9 cellular contexts compared by ENCODE assay signal in the genomic region with DNA sequence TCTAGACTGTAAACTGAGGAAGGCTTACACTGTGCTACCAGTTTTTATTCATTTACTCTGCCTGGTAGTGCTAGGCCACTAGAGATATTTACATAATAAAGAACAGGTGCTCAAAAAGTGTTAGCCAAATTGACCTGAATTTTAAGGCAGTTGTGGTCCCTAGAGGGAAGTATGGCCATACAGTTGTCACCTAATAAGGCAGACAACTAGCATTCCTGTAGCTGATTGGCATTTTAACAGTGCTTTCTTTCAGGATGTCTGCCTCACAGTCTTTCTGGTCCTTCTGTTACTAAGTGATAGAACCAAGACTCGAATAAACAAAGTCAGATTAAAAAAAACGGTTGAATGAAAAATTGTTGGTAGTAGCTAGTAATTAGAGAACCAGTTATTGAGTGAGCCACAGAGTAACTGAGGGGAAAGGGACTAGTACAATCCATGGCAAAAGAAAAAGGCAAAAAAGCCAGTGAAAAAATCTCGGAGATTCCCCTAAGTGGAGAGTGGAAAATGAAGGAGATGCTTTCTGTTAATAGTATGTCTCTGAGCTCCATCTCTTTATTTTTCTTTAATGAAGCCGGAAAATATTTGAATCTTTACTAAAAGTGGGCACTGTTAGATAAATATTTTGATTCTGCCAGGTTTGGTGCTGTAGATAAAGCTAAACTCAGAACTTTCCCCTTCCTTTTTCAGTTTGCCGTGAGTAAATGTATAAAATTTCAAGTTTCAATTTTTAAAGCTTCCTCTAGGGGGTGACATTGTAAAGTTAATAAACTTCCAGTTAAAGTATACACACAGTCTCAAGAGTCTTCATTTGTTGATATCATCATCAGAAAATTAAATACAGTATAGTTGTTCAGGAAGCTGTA. TPM values are rescaled to one million over a fixed set of nuclear protein-coding genes. Genes with fewer than 3 reads are reported as not detected.
DNase-seq lines count a peak whose midpoint lies in the region; ATAC-seq and TF ChIP-seq lines count a peak whose summit lies in the region.
"Had no signal": no experiment of that assay in that cellular context is flagged by ENCODE, and none has a peak within 500 bp of the region (broad histone marks: within the 10 kb centered on the region; RNA-seq: fewer than 3 reads in every experiment).

No MANE protein-coding gene starts in this region.

- H3K18ac ChIP-seq in mesenchymal stem cell (ENCODE audit: low read depth in 1 of 2, low read length in 2 of 2) = peak overlapping the region in 1 of 2 experiments; percentile 21

- DNase-seq in D341Med (ENCODE audit: low spot score) = peak; percentile 22
- DNase-seq in NCI-H2171 (lab: John Stamatoyannopoulos, UW) = peak; percentile 11
- no peak for DNase-seq in central memory CD8-positive, alpha-beta T cell (ENCODE audit: low spot score in 2 of 2)
- peak; percentile 51 for DNase-seq in mesenchymal stem cell
- no peak for DNase-seq in cerebellum (ENCODE audit: low spot score)
- no peak for DNase-seq in testis
- no peak for DNase-seq in DMS79 (lab: John Stamatoyannopoulos, UW)

- intact Hi-C loops in testis (cut with DNase I; ENCODE audit: low total_unique reads) = no loop called here

- no peak overlapping the region for H4K91ac ChIP-seq in mesenchymal stem cell (ENCODE audit: low read length)

- no peak overlapping the region for H2BK5ac ChIP-seq in mesenchymal stem cell (ENCODE audit: low read depth, low read length, poor library complexity, severe bottlenecking)

- H3K9me3 Mint-ChIP-seq in central memory CD8-positive, alpha-beta T cell = no peaks in the 10 kb centered on the region

- no peak overlapping the region for H4K8ac ChIP-seq in mesenchymal stem cell (ENCODE audit: low read length)

- no peak overlapping the region for H2AFZ ChIP-seq in mesenchymal stem cell (ENCODE audit: low read depth, low read length)

- H3K4me1 ChIP-seq in mesenchymal stem cell (ENCODE audit: control insufficient read depth, insufficient read depth, low read depth, low read length) (no peaks in the 10 kb centered on the region), testis (no peaks in the 10 kb centered on the region)
- H3K4me1 ChIP-seq: SJSA1 had no signal

- no peaks in the 10 kb centered on the region for H3K27me3 Mint-ChIP-seq in central memory CD8-positive, alpha-beta T cell

- H3K4me3 ChIP-seq in mesenchymal stem cell (ENCODE audit: insufficient read depth in 1 of 2, low read depth in 1 of 2, low read length in 2 of 2) (peak overlapping the region in 1 of 2 experiments; percentile 36), testis (no peak overlapping the region)
- H3K4me3 ChIP-seq: SJSA1 had no signal

- no peak overlapping the region for H3K14ac ChIP-seq in mesenchymal stem cell (ENCODE audit: low read length in 2 of 2)

- H3K27ac ChIP-seq in mesenchymal stem cell (ENCODE audit: low read length, poor library complexity, severe bottlenecking) (peak overlapping the region; percentile 4), testis (no peak overlapping the region)
- H3K27ac ChIP-seq: SJSA1 had no signal

- peaks cover 0 to 3% of the 10 kb centered on the region in 2 experiments for H3K36me3 ChIP-seq in mesenchymal stem cell (ENCODE audit: control insufficient read depth in 1 of 2, insufficient read depth in 2 of 2, low read depth in 1 of 2, low read length in 2 of 2)
- H3K36me3 ChIP-seq in testis (ENCODE audit: low read depth, missing control alignments) = no peaks in the 10 kb centered on the region
- H3K36me3 ChIP-seq: SJSA1 had no signal

- H3K4me3 Mint-ChIP-seq in central memory CD8-positive, alpha-beta T cell = peak overlapping the region; percentile 28

- H3K4me1 Mint-ChIP-seq in central memory CD8-positive, alpha-beta T cell = peaks cover 45% of the 10 kb centered on the region

- 74% methylated on average over 3 of the region's 5 CpGs for WGBS in mesenchymal stem cell
- 59 to 66% methylated on average over 5 of the region's 5 CpGs for WGBS in testis, 2 donors

- no peak overlapping the region for H2BK12ac ChIP-seq in mesenchymal stem cell (ENCODE audit: low read length in 2 of 2)

- no peak overlapping the region for H3K4ac ChIP-seq in mesenchymal stem cell (ENCODE audit: low read depth in 1 of 2, low read length in 2 of 2)

- H3K79me1 ChIP-seq in mesenchymal stem cell (replicated peaks; ENCODE audit: low read length, poor library complexity, severe bottlenecking) = peaks cover 4% of the 10 kb centered on the region

- H2BK15ac ChIP-seq in mesenchymal stem cell (ENCODE audit: low read depth, poor library complexity, severe bottlenecking) = no peak overlapping the region

- H2BK120ac ChIP-seq in mesenchymal stem cell (ENCODE audit: low read depth, low read length) = no peak overlapping the region

- H3K36me3 Mint-ChIP-seq in central memory CD8-positive, alpha-beta T cell (ENCODE audit: insufficient read depth) = peaks cover 4% of the 10 kb centered on the region

- peak in 1 of 3 experiments; percentile 33 for TF ChIP-seq CTCF in testis (IDR thresholded peaks at IDR 0.05)

- H2AK5ac ChIP-seq in mesenchymal stem cell (ENCODE audit: low read length, severe bottlenecking) = no peak overlapping the region

- H3K9me3 ChIP-seq in mesenchymal stem cell (ENCODE audit: control insufficient read depth, low read length) = no peaks in the 10 kb centered on the region
- no peaks in the 10 kb centered on the region for H3K9me3 ChIP-seq in testis
- H3K9me3 ChIP-seq: SJSA1 had no signal

- H3K23ac ChIP-seq in mesenchymal stem cell (ENCODE audit: low read length in 2 of 2) = no peak overlapping the region

- ATAC-seq in GM21619 (IDR thresholded peaks at IDR 0.05; ENCODE audit: unreplicated experiment) = peak; percentile 44
- peak; percentile 60 for ATAC-seq in central memory CD8-positive, alpha-beta T cell (replicated peaks; ENCODE audit: extremely low read depth, poor library complexity, severe bottlenecking)

- peak overlapping the region; percentile 66 for H3K27ac Mint-ChIP-seq in central memory CD8-positive, alpha-beta T cell (ENCODE audit: low read depth)

- H3K27me3 ChIP-seq in mesenchymal stem cell (ENCODE audit: control insufficient read depth in 1 of 2, insufficient read depth in 1 of 2, low read length in 2 of 2) = no peaks in the 10 kb centered on the region
- H3K27me3 ChIP-seq in testis = no peaks in the 10 kb centered on the region
- H3K27me3 ChIP-seq: SJSA1 had no signal

- no peak for TF ChIP-seq POLR2A in testis (IDR thresholded peaks at IDR 0.05)

- H3K9ac ChIP-seq in mesenchymal stem cell (ENCODE audit: low read length) = peak overlapping the region; percentile 85

- H3K4me2 ChIP-seq in mesenchymal stem cell (ENCODE audit: low read length, poor library complexity, severe bottlenecking) = no peak overlapping the region

RNA-seq across cellular contexts. Expression of a gene that starts 9.1 kb away (rescaled TPM):
- 52.9 TPM for polyA plus RNA-seq in mesenchymal stem cell (2013, experiment 1 of 2)
- 53.4 TPM for polyA plus RNA-seq in mesenchymal stem cell (2013, experiment 2 of 2)
- 73.3 TPM for total RNA-seq in cerebellum
- total RNA-seq in testis = 10 to 100 TPM; 40.7 TPM
- polyA plus RNA-seq in testis (ENCODE audit: insufficient read depth, low read depth, low replicate concordance) = 32.3 TPM

RNA-seq across cellular contexts. Expression of a gene that starts 9.2 kb away (rescaled TPM):
- polyA plus RNA-seq in mesenchymal stem cell (2013, experiment 1 of 2) = 0.06 TPM
- not detected for polyA plus RNA-seq in mesenchymal stem cell (2013, experiment 2 of 2)
- total RNA-seq in cerebellum = 2.5 TPM
- total RNA-seq in testis = 1 to 10 TPM; 1.6 to 2.2 TPM
- polyA plus RNA-seq in testis (ENCODE audit: insufficient read depth, low read depth, low replicate concordance) = 3.5 TPM
- total RNA-seq: SJSA1 had no signal

RNA-seq across cellular contexts. Expression of a gene that starts 23.4 kb away (rescaled TPM):
- not detected for polyA plus RNA-seq in mesenchymal stem cell (2013, experiment 1 of 2)
- polyA plus RNA-seq in mesenchymal stem cell (2013, experiment 2 of 2) = not detected
- total RNA-seq in cerebellum = not detected
- not detected for total RNA-seq in testis
- polyA plus RNA-seq in testis (ENCODE audit: insufficient read depth, low read depth, low replicate concordance) = not detected
- total RNA-seq: SJSA1 had no signal

Comparison
In these comparisons a context has a peak if more than half of its experiments do, and no peak if none do; other contexts are left out.
1. DNase-seq: peak in D341Med (single experiment), NCI-H2171 (single experiment) and mesenchymal stem cell (single experiment); none in central memory CD8-positive, alpha-beta T cell (0 of 2), cerebellum (single experiment), testis (single experiment) and DMS79 (single experiment).